ENCODE assay signal across 18 cellular contexts in the genomic region with DNA sequence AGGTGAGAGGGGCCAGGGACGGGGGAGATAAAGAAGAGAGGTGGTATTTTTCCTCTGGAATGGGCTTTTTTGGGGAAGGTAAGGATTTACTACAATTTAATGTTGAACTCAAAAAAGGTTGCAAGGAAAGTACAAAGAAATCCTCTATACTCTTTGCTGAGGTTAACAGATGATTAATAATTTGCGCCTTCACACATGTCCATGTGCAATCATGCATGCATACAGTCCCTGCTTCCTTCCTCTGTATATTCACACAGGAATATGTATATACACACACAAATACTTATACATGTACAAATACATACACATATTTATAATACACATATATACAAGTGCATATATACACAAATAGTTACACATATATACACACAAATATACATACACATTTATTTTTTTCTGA.
DNase-seq lines count a peak whose midpoint lies in the region; ATAC-seq lines count a peak whose summit lies in the region.
"Had no signal": no experiment of that assay in that cellular context is flagged by ENCODE, and none has a peak within 500 bp of the region (broad histone marks: within the 10 kb centered on the region; RNA-seq: fewer than 3 reads in every experiment).

No MANE protein-coding gene starts in this region.

- ATAC-seq in GM18508 (IDR thresholded peaks at IDR 0.05; ENCODE audit: insufficient read depth, unreplicated experiment) (peak; percentile 50), GM19452 (IDR thresholded peaks at IDR 0.05; ENCODE audit: unreplicated experiment) (peak; percentile 75), HG02678 (IDR thresholded peaks at IDR 0.05; ENCODE audit: unreplicated experiment) (peak; percentile 75), HG03432 (IDR thresholded peaks at IDR 0.05; ENCODE audit: unreplicated experiment) (peak; percentile 78), HG02840 (IDR thresholded peaks at IDR 0.05; ENCODE audit: low FRiP score, unreplicated experiment) (no peak)
- ATAC-seq: left cardiac atrium, Panc1 had no signal

- intact Hi-C loops in posterior vena cava (cut with DNase I): no loop called here

- DNase-seq in posterior vena cava (ENCODE audit: low spot score): no peak
- DNase-seq in NCI-H1105 (lab: John Stamatoyannopoulos, UW): no peak
- DNase-seq in NK-92 treated with Interleukin-12 subunit alpha and Interleukin-12 subunit beta, amount 100 ng/mL, for 24 hours (lab: John Stamatoyannopoulos, UW): no peak
- DNase-seq: activated CD4-positive, alpha-beta T cell treated with anti-CD3 and anti-CD28 coated beads for 4 hours; anterior cingulate cortex; COR-L47; dermis blood vessel endothelial cell; left cardiac atrium; NCI-H446 treated with DMSO at 0.1 percent for 48 hours; SJCRH30; T-helper 1 cell; upper lobe of left lung had no signal
